1 cellular context compared by ENCODE assay signal in the genomic region with DNA sequence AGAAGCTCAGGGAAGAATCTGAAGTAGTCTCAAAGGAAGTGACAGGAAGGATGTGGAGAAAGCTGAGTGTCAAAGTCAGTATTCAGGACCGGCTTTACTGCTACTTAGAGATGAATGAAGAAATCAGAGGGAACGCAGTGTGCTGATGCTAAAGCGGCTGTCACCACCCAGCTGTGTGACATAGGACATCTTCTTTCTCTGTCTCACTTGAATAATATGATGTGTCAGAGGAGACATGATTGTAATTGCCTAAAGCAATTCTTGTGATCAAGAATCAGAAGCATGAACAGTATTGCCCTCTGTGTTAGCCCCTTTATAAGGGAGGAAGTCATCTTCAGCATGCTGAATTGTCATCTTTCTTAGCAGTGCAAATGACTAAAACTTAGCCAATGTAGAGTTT. TPM values are rescaled to one million over a fixed set of nuclear protein-coding genes. Genes with fewer than 3 reads are reported as not detected.
"Had no signal": no experiment of that assay in that cellular context is flagged by ENCODE, and none has a peak within 500 bp of the region (broad histone marks: within the 10 kb centered on the region; RNA-seq: fewer than 3 reads in every experiment).

No MANE protein-coding gene starts in this region.

RNA-seq across cellular contexts. Expression of a gene that starts 25.6 kb away (rescaled TPM):
- polyA plus RNA-seq: GM12878 had no signal

RNA-seq across cellular contexts. Expression of a gene that starts 52.1 kb away (rescaled TPM):
- polyA plus RNA-seq: GM12878 had no signal
